In genomic region chr1:54409156-54410142, GRCh38 we compare ENCODE assay signal across 8 cellular contexts.
DNase-seq lines count a peak whose midpoint lies in the region; ATAC-seq lines count a peak whose summit lies in the region.

No MANE protein-coding gene starts in this region.

- H3K27me3 ChIP-seq in duodenal mucosa (ENCODE audit: control insufficient read depth in 1 of 2, insufficient read depth in 2 of 2, low read length in 2 of 2) = no peaks in the 10 kb centered on the region

- no peaks in the 10 kb centered on the region for H3K36me3 ChIP-seq in duodenal mucosa (ENCODE audit: control insufficient read depth in 1 of 2, insufficient read depth in 2 of 2, low read length in 2 of 2)

- peaks cover 5% of the 10 kb centered on the region for H3K27me3 Mint-ChIP-seq in stimulated activated naive CD8-positive, alpha-beta T cell treated with anti-CD3 and anti-CD28 coated beads, Interleukin-15, amount 100 ng/mL, for 72 hours

- no peaks in the 10 kb centered on the region for H3K9me3 Mint-ChIP-seq in stimulated activated naive CD8-positive, alpha-beta T cell treated with anti-CD3 and anti-CD28 coated beads, Interleukin-15, amount 100 ng/mL, for 72 hours

- H3K27ac ChIP-seq in duodenal mucosa (ENCODE audit: low read depth, low read length) (no peak overlapping the region), caudate nucleus (ENCODE audit: low read depth, low read length) (no peak overlapping the region)

- no peaks in the 10 kb centered on the region for H3K9me3 ChIP-seq in duodenal mucosa (ENCODE audit: control insufficient read depth in 1 of 2, low read length in 2 of 2)

- peak overlapping the region; percentile 10 to 29 for H3K9ac ChIP-seq in duodenal mucosa (ENCODE audit: low read depth in 1 of 2, low read length in 2 of 2)

- ATAC-seq in GM21576 (IDR thresholded peaks at IDR 0.05; ENCODE audit: unreplicated experiment) (peak; percentile 40), HG03457 (IDR thresholded peaks at IDR 0.05; ENCODE audit: unreplicated experiment) (no peak)
- peak; percentile 55 for ATAC-seq in stimulated activated naive CD8-positive, alpha-beta T cell treated with anti-CD3 and anti-CD28 coated beads, Interleukin-15, amount 100 ng/mL, for 72 hours

- peak; percentile 50 for DNase-seq in DMS153 treated with DMSO at 0.1 percent for 48 hours (lab: John Stamatoyannopoulos, UW; ENCODE audit: unreplicated experiment)
- peak; percentile 18 for DNase-seq in NCI-H748 treated with DMSO at 0.1 percent for 48 hours (lab: John Stamatoyannopoulos, UW)
- DNase-seq in stimulated activated naive CD8-positive, alpha-beta T cell treated with anti-CD3 and anti-CD28 coated beads, Interleukin-15, amount 100 ng/mL, for 72 hours = peak in 1 of 2 donors; percentile 32
- no peak for DNase-seq in caudate nucleus (lab: John Stamatoyannopoulos, UW)
- no peak for DNase-seq in dedifferentiated amniotic fluid mesenchymal stem cell (ENCODE audit: extremely low spot score)

- H3K27ac Mint-ChIP-seq in stimulated activated naive CD8-positive, alpha-beta T cell treated with anti-CD3 and anti-CD28 coated beads, Interleukin-15, amount 100 ng/mL, for 72 hours = peak overlapping the region; percentile 42 to 86

- H3K4me1 Mint-ChIP-seq in stimulated activated naive CD8-positive, alpha-beta T cell treated with anti-CD3 and anti-CD28 coated beads, Interleukin-15, amount 100 ng/mL, for 72 hours = peaks cover 61% of the 10 kb centered on the region

- H3K4me3 Mint-ChIP-seq in stimulated activated naive CD8-positive, alpha-beta T cell treated with anti-CD3 and anti-CD28 coated beads, Interleukin-15, amount 100 ng/mL, for 72 hours = peak overlapping the region; percentile 32 to 67

- H3K4me3 ChIP-seq in duodenal mucosa (ENCODE audit: low read depth in 1 of 2, low read length in 2 of 2) = peak overlapping the region; percentile 8 to 33

- H3K4me1 ChIP-seq in duodenal mucosa (ENCODE audit: control insufficient read depth in 1 of 2, insufficient read depth in 2 of 2, low read length in 2 of 2) = peaks cover 39 to 42% of the 10 kb centered on the region in 2 donors

Comparison
In these comparisons a context has a peak if more than half of its experiments do, and no peak if none do; other contexts are left out.
1. DNase-seq: peak in DMS153 treated with DMSO at 0.1 percent for 48 hours (single experiment) and NCI-H748 treated with DMSO at 0.1 percent for 48 hours (single experiment); none in caudate nucleus (0 of 61) and dedifferentiated amniotic fluid mesenchymal stem cell (single experiment).